Comparison of ENCODE assay signal across 8 cellular contexts in genomic region chr19:47274071-47274890, GRCh38. TPM values are rescaled to one million over a fixed set of nuclear protein-coding genes. Genes with fewer than 3 reads are reported as not detected.
DNase-seq lines count a peak whose midpoint lies in the region; ATAC-seq and TF ChIP-seq lines count a peak whose summit lies in the region.

INAFM1 (plus strand) TSS chr19:47274885; CDS start chr19:47274920, 35 bp downstream.

- peak; percentile 41 for ATAC-seq in GM21825 (IDR thresholded peaks at IDR 0.05; ENCODE audit: unreplicated experiment)
- peak; percentile 87 to 91 for ATAC-seq in natural killer cell treated with Interleukin-12 subunit alpha and Interleukin-12 subunit beta and Interleukin-15 and Interleukin-18, amount 100 ng/mL, for 72 hours

- H3K4me1 Mint-ChIP-seq in natural killer cell treated with Interleukin-12 subunit alpha and Interleukin-12 subunit beta and Interleukin-15 and Interleukin-18, amount 100 ng/mL, for 72 hours (ENCODE audit: low read depth in 2 of 2) = peaks cover 25 to 30% of the 10 kb centered on the region in 2 donors

- no peaks in the 10 kb centered on the region for H3K27me3 Mint-ChIP-seq in natural killer cell treated with Interleukin-12 subunit alpha and Interleukin-12 subunit beta and Interleukin-15 and Interleukin-18, amount 100 ng/mL, for 72 hours

- peak within 1 kb of the TSS; percentile 90 for H3K4me3 Mint-ChIP-seq in natural killer cell treated with Interleukin-12 subunit alpha and Interleukin-12 subunit beta and Interleukin-15 and Interleukin-18, amount 100 ng/mL, for 72 hours

- peak within 1 kb of the TSS; percentile 71 for H3K4me3 ChIP-seq in fibroblast of mammary gland (ENCODE audit: control insufficient read depth, low read depth, low read length)

- DNase-seq in DMS53 (lab: John Stamatoyannopoulos, UW) (peak; percentile 96), LoVo (ENCODE audit: low spot score) (peak; percentile 93), RPMI8226 (peak; percentile 89), fibroblast of mammary gland (ENCODE audit: low read depth) (peak; percentile 89)
- DNase-seq in activated T-helper 1 cell treated with anti-CD3 and anti-CD28 coated beads, Interleukin-2, amount 50 U/mL, for 16 hours (ENCODE audit: low read depth in 1 of 2, low spot score in 1 of 2) = peak; percentile 99 to 100
- DNase-seq in natural killer cell treated with Interleukin-12 subunit alpha and Interleukin-12 subunit beta and Interleukin-15 and Interleukin-18, amount 100 ng/mL, for 72 hours (ENCODE audit: low spot score) = peak; percentile 98
- DNase-seq in stimulated activated naive CD4-positive, alpha-beta T cell (lab: John Stamatoyannopoulos, UW) = peak; percentile 97 to 100 (median 99)

- H3K36me3 Mint-ChIP-seq in natural killer cell treated with Interleukin-12 subunit alpha and Interleukin-12 subunit beta and Interleukin-15 and Interleukin-18, amount 100 ng/mL, for 72 hours = no peaks in the 10 kb centered on the region

- peak within 1 kb of the TSS; percentile 95 to 96 for H3K27ac Mint-ChIP-seq in natural killer cell treated with Interleukin-12 subunit alpha and Interleukin-12 subunit beta and Interleukin-15 and Interleukin-18, amount 100 ng/mL, for 72 hours

- no peak for TF ChIP-seq CTCF in fibroblast of mammary gland (conservative IDR thresholded peaks at IDR 0.05; ENCODE audit: control insufficient read depth, insufficient read depth, low read depth, low read length)

- no peaks in the 10 kb centered on the region for H3K9me3 Mint-ChIP-seq in natural killer cell treated with Interleukin-12 subunit alpha and Interleukin-12 subunit beta and Interleukin-15 and Interleukin-18, amount 100 ng/mL, for 72 hours

RNA-seq across cellular contexts. Expression of gene INAFM1, which starts in this region (rescaled TPM):
- total RNA-seq in natural killer cell treated with Interleukin-12 subunit alpha and Interleukin-12 subunit beta and Interleukin-15 and Interleukin-18, amount 100 ng/mL, for 72 hours = 10 to 100 TPM; 14.0 to 16.1 TPM

Comparison
In these comparisons a context has a peak if more than half of its experiments do, and no peak if none do; other contexts are left out.
1. Peak in every context shown above with its lines: DNase-seq, ATAC-seq and H3K4me3 ChIP-seq.